Comparison of ENCODE assay signal across 8 cellular contexts in genomic region chr10:109852004-109852717, GRCh38.
DNase-seq lines count a peak whose midpoint lies in the region; ATAC-seq lines count a peak whose summit lies in the region.

No MANE protein-coding gene starts in this region.

- ATAC-seq in GM18858 (IDR thresholded peaks at IDR 0.05; ENCODE audit: unreplicated experiment) (peak; percentile 90), HG03066 (IDR thresholded peaks at IDR 0.05; ENCODE audit: low read depth, unreplicated experiment) (peak; percentile 94), left lobe of liver (peak; percentile 99)

- DNase-seq in ACHN (peak; percentile 78), NCI-H226 (peak; percentile 55), cerebellar cortex (ENCODE audit: low spot score) (peak; percentile 76), left lobe of liver (ENCODE audit: low spot score) (peak; percentile 75)
- peak; percentile 50 for DNase-seq in activated CD4-positive, alpha-beta T cell treated with anti-CD3 and anti-CD28 coated beads for 1 hour
- peak; percentile 79 for DNase-seq in stimulated activated CD4-positive, alpha-beta T cell treated with anti-CD3 and anti-CD28 coated beads, Interleukin-4, amount 100 ng/mL, for 24 hours

- in situ Hi-C loops in ACHN (cut with HindIII; ENCODE audit: low pct_ligation_motif_present, low pct_unique_long_range_greater_than_20kb, low sequenced_read_pairs) = no loop called here

Comparison
In these comparisons a context has a peak if more than half of its experiments do, and no peak if none do; other contexts are left out.
1. Peak in every context shown above with its lines: DNase-seq and ATAC-seq.